ENCODE assay signal across 20 cellular contexts in the genomic region with DNA sequence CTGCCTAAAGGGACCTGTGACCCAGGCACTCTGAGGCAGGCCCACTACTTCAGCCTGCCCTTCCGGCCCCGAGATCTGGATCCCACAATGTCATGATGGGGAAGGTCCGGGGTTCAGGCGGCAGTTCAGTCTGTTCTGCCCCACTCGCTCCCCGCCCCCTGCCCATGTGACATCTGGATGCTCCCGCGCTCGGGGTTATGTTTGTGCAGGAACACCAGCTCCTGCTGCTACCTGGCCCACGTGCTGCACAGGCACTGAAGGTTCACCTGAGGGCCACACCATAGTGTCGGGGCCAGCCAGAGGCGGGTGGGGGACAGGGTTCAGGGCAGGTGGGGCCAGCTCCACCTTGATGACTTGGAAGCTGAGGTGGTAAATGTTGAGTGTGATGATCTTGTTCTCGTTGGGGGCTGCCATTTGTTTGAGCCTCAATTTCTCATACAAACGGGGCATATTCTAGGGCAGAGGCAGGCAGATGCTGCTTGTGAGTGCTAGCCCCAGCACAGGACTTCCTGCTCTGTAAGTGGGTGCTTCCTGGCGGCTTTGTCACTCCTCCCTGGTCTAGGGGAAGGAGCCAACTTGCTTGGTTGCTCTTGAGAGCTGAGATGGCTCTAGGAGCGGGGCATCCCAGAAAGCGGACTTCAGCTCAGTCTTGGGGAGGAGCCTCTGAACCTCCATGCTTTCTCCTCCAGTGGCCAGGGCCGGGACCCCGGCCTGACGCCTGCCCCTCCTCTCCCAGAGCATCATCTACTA. TPM values are rescaled to one million over a fixed set of nuclear protein-coding genes. Genes with fewer than 3 reads are reported as not detected.
A peak's percentile ranks its signal among the peaks of the same experiment; 100 is the strongest.
DNase-seq lines count a peak whose midpoint lies in the region; ATAC-seq and TF ChIP-seq lines count a peak whose summit lies in the region.
"Had no signal": no experiment of that assay in that cellular context is flagged by ENCODE, and none has a peak within 500 bp of the region (broad histone marks: within the 10 kb centered on the region; RNA-seq: fewer than 3 reads in every experiment).

No MANE protein-coding gene starts in this region.

- H3K27ac Mint-ChIP-seq in CD4-positive, alpha-beta memory T cell: peak overlapping the region; percentile 50 to 87 (median 71)
- H3K27ac Mint-ChIP-seq in activated CD8-positive, alpha-beta T cell treated with anti-CD3 and anti-CD28 coated beads, Interleukin-2, amount 10 ng/mL, durations not matched to agents 7 days and 5 days: peak overlapping the region; percentile 86
- H3K27ac Mint-ChIP-seq: WTC11 had no signal

- H3K27me3 ChIP-seq in BLaER1 (no peaks in the 10 kb centered on the region), liver (ENCODE audit: control insufficient read depth in 4 of 4, insufficient read depth in 4 of 4, low read length in 3 of 4) (no peaks in the 10 kb centered on the region)
- H3K27me3 ChIP-seq in CD4-positive, alpha-beta memory T cell (ENCODE audit: insufficient read depth, low read length): no peaks in the 10 kb centered on the region
- H3K27me3 ChIP-seq: brain microvascular endothelial cell, transverse colon had no signal

- 52% methylated on average over 20 of the region's 20 CpGs for WGBS in liver

- H3K27ac ChIP-seq in BLaER1: peak overlapping the region; percentile 60
- no peak overlapping the region for H3K27ac ChIP-seq in CD4-positive, alpha-beta memory T cell (ENCODE audit: low read depth, low read length)
- H3K27ac ChIP-seq in liver (ENCODE audit: low read depth in 1 of 2, low read length in 2 of 2): peak overlapping the region; percentile 12 to 32
- H3K27ac ChIP-seq: brain microvascular endothelial cell, coronary artery, parathyroid adenoma, transverse colon had no signal

- ATAC-seq in activated CD8-positive, alpha-beta T cell treated with anti-CD3 and anti-CD28 coated beads, Interleukin-2, amount 10 ng/mL, durations not matched to agents 7 days and 5 days: no peak
- ATAC-seq: HCT116; sciatic nerve; stimulated activated naive CD8-positive, alpha-beta T cell treated with anti-CD3 and anti-CD28 coated beads, Interleukin-15, amount 100 ng/mL, for 72 hours; WTC11 had no signal

- peaks cover 8 to 43% of the 10 kb centered on the region in 2 donors for H3K36me3 Mint-ChIP-seq in CD4-positive, alpha-beta memory T cell
- H3K36me3 Mint-ChIP-seq in activated CD8-positive, alpha-beta T cell treated with anti-CD3 and anti-CD28 coated beads, Interleukin-2, amount 10 ng/mL, durations not matched to agents 7 days and 5 days (ENCODE audit: low read depth): peaks cover 47% of the 10 kb centered on the region

- intact Hi-C loops in CD4-positive, alpha-beta memory T cell (cut with micrococcal nuclease): no loop called here

- TF ChIP-seq CTCF in liver (IDR thresholded peaks at IDR 0.05; ENCODE audit: low read depth, low read length, missing input control): no peak

- H3K36me3 ChIP-seq in BLaER1 (peaks cover 84% of the 10 kb centered on the region), liver (ENCODE audit: control insufficient read depth in 4 of 4, insufficient read depth in 3 of 4, low read depth in 1 of 4, low read length in 3 of 4) (peaks cover 18 to 51% (median 26%) of the 10 kb centered on the region in 4 donors)
- peaks cover 58% of the 10 kb centered on the region for H3K36me3 ChIP-seq in CD4-positive, alpha-beta memory T cell (ENCODE audit: insufficient read depth, low read length)

- H3K9ac ChIP-seq in BLaER1 (0 out of 2 replicates have a peak overlapping the region, but pooled peaks have one; percentile 4), liver (ENCODE audit: low read depth in 1 of 2, low read length in 2 of 2) (no peak overlapping the region)
- H3K9ac ChIP-seq: parathyroid adenoma had no signal

- H3K4me1 ChIP-seq in BLaER1 (peaks cover 48% of the 10 kb centered on the region), liver (ENCODE audit: control insufficient read depth in 4 of 4, insufficient read depth in 4 of 4, low read length in 3 of 4) (peaks cover 3 to 36% (median 25%) of the 10 kb centered on the region in 4 donors)
- peaks cover 31% of the 10 kb centered on the region for H3K4me1 ChIP-seq in CD4-positive, alpha-beta memory T cell (ENCODE audit: insufficient read depth, low read length)
- H3K4me1 ChIP-seq: parathyroid adenoma had no signal

- no peaks in the 10 kb centered on the region for H3K27me3 Mint-ChIP-seq in CD4-positive, alpha-beta memory T cell
- no peaks in the 10 kb centered on the region for H3K27me3 Mint-ChIP-seq in activated CD8-positive, alpha-beta T cell treated with anti-CD3 and anti-CD28 coated beads, Interleukin-2, amount 10 ng/mL, durations not matched to agents 7 days and 5 days (ENCODE audit: low read depth)
- H3K27me3 Mint-ChIP-seq: stimulated activated naive CD8-positive, alpha-beta T cell treated with anti-CD3 and anti-CD28 coated beads, Interleukin-15, amount 100 ng/mL, for 72 hours had no signal

- no peaks in the 10 kb centered on the region for H4K20me1 ChIP-seq in BLaER1

- H3K4me3 ChIP-seq in BLaER1: no peak overlapping the region
- no peak overlapping the region for H3K4me3 ChIP-seq in CD4-positive, alpha-beta memory T cell (ENCODE audit: low read length in 2 of 2)
- no peak overlapping the region for H3K4me3 ChIP-seq in liver (ENCODE audit: low read depth in 1 of 3, low read length in 3 of 3)
- H3K4me3 ChIP-seq: coronary artery, transverse colon had no signal

- peaks cover 10 to 36% (median 22%) of the 10 kb centered on the region in 4 donors for H3K4me1 Mint-ChIP-seq in CD4-positive, alpha-beta memory T cell
- peaks cover 40% of the 10 kb centered on the region for H3K4me1 Mint-ChIP-seq in activated CD8-positive, alpha-beta T cell treated with anti-CD3 and anti-CD28 coated beads, Interleukin-2, amount 10 ng/mL, durations not matched to agents 7 days and 5 days (ENCODE audit: low read depth)

- no peak for DNase-seq in CD4-positive, alpha-beta memory T cell
- peak; percentile 53 for DNase-seq in activated CD8-positive, alpha-beta T cell treated with anti-CD3 and anti-CD28 coated beads, Interleukin-2, amount 10 ng/mL, durations not matched to agents 7 days and 5 days
- DNase-seq in SHP77 (lab: John Stamatoyannopoulos, UW): no peak
- DNase-seq in amygdala (lab: John Stamatoyannopoulos, UW): no peak
- no peak for DNase-seq in RKO (ENCODE audit: low spot score)
- no peak for DNase-seq in central memory CD4-positive, alpha-beta T cell
- DNase-seq: brain microvascular endothelial cell; Calu3; NCI-H1105 treated with DMSO at 0.1 percent for 48 hours; NCI-H524; stimulated activated naive CD8-positive, alpha-beta T cell treated with anti-CD3 and anti-CD28 coated beads, Interleukin-15, amount 100 ng/mL, for 72 hours; transverse colon had no signal

- H3K4me2 ChIP-seq in BLaER1: peak overlapping the region; percentile 60

- H3K9me3 ChIP-seq in BLaER1 (no peaks in the 10 kb centered on the region), liver (ENCODE audit: control insufficient read depth in 4 of 4, low read length in 3 of 4) (no peaks in the 10 kb centered on the region)
- no peaks in the 10 kb centered on the region for H3K9me3 ChIP-seq in CD4-positive, alpha-beta memory T cell (ENCODE audit: control insufficient read depth in 1 of 2, low read length in 2 of 2)
- H3K9me3 ChIP-seq: transverse colon had no signal

- no peaks in the 10 kb centered on the region for H3K9me3 Mint-ChIP-seq in CD4-positive, alpha-beta memory T cell
- H3K9me3 Mint-ChIP-seq in activated CD8-positive, alpha-beta T cell treated with anti-CD3 and anti-CD28 coated beads, Interleukin-2, amount 10 ng/mL, durations not matched to agents 7 days and 5 days (ENCODE audit: insufficient read depth): no peaks in the 10 kb centered on the region
- H3K9me3 Mint-ChIP-seq: stimulated activated naive CD8-positive, alpha-beta T cell treated with anti-CD3 and anti-CD28 coated beads, Interleukin-15, amount 100 ng/mL, for 72 hours; WTC11 had no signal

- peak overlapping the region in 2 of 8 donors; percentile 15 to 40 for H3K4me3 Mint-ChIP-seq in CD4-positive, alpha-beta memory T cell
- no peak overlapping the region for H3K4me3 Mint-ChIP-seq in activated CD8-positive, alpha-beta T cell treated with anti-CD3 and anti-CD28 coated beads, Interleukin-2, amount 10 ng/mL, durations not matched to agents 7 days and 5 days
- H3K4me3 Mint-ChIP-seq: stimulated activated naive CD8-positive, alpha-beta T cell treated with anti-CD3 and anti-CD28 coated beads, Interleukin-15, amount 100 ng/mL, for 72 hours; WTC11 had no signal

- TF ChIP-seq RAD21 in liver (IDR thresholded peaks at IDR 0.05): no peak

- CTCF ChIA-PET in CD4-positive, alpha-beta memory T cell (lab: Charles Lee; ENCODE audit: partially characterized antibody): interaction anchor here (0.6 to 0.9 kb wide), 2 partner anchors 78 to 115 kb away, joined by 3 read pairs; a partner anchor contains a TSS
- CTCF ChIA-PET in activated CD8-positive, alpha-beta T cell treated with anti-CD3 and anti-CD28 coated beads, Interleukin-2, amount 10 ng/mL, durations not matched to agents 7 days and 5 days (lab: Charles Lee): interaction anchor here (1.2 kb wide), 2 partner anchors 17 to 24 kb away, joined by 3 read pairs; no protein-coding TSS in a partner anchor

- POLR2A ChIA-PET in CD4-positive, alpha-beta memory T cell (lab: Charles Lee; ENCODE audit: partially characterized antibody): interaction anchor here (1.2 to 2.4 kb wide), 5 partner anchors 18 to 329 kb away, joined by 3 to 8 read pairs (median 4); no protein-coding TSS in a partner anchor
- POLR2A ChIA-PET in activated CD8-positive, alpha-beta T cell treated with anti-CD3 and anti-CD28 coated beads, Interleukin-2, amount 10 ng/mL, durations not matched to agents 7 days and 5 days (lab: Charles Lee): interaction anchor here (0.8 to 1.4 kb wide), 5 partner anchors 9 to 36 kb away, joined by 3 to 4 read pairs (median 3); a partner anchor contains a TSS

RNA-seq across cellular contexts. Expression of a gene that starts 4.3 kb away (rescaled TPM):
- 100 to 1,000 TPM; 150 to 169 TPM for total RNA-seq in CD4-positive, alpha-beta memory T cell
- 100 to 1,000 TPM in 1 of 2 donors, 10 to 100 TPM in 1; 50.1 to 204 TPM for polyA plus RNA-seq in CD4-positive, alpha-beta memory T cell
- total RNA-seq in activated CD8-positive, alpha-beta T cell treated with anti-CD3 and anti-CD28 coated beads, Interleukin-2, amount 10 ng/mL, durations not matched to agents 7 days and 5 days: 100 to 1,000 TPM; 245 to 274 TPM
- total RNA-seq in liver: 10 to 100 TPM; 15.4 to 34.9 TPM
- 10 to 100 TPM; 16.1 to 29.5 TPM for polyA plus RNA-seq in liver

RNA-seq across cellular contexts. Expression of a gene that starts 18.0 kb away (rescaled TPM):
- 10 to 100 TPM; 63.3 to 66.3 TPM for total RNA-seq in CD4-positive, alpha-beta memory T cell
- 1 to 10 TPM in 1 of 2 donors, under 1 TPM in 1; 0.41 to 6.3 TPM for polyA plus RNA-seq in CD4-positive, alpha-beta memory T cell
- total RNA-seq in activated CD8-positive, alpha-beta T cell treated with anti-CD3 and anti-CD28 coated beads, Interleukin-2, amount 10 ng/mL, durations not matched to agents 7 days and 5 days: 10 to 100 TPM; 50.1 to 54.8 TPM
- 10 to 100 TPM; 11.5 to 13.4 TPM for total RNA-seq in liver
- polyA plus RNA-seq in liver: 10 to 100 TPM in 1 of 2 donors, 1 to 10 TPM in 1; 4.7 to 12.8 TPM

RNA-seq across cellular contexts. Expression of a gene that starts 19.5 kb away (rescaled TPM):
- 10 to 100 TPM; 92.0 to 93.6 TPM for total RNA-seq in CD4-positive, alpha-beta memory T cell
- 10 to 100 TPM in 1 of 2 donors, 1 to 10 TPM in 1; 6.3 to 24.1 TPM for polyA plus RNA-seq in CD4-positive, alpha-beta memory T cell
- total RNA-seq in activated CD8-positive, alpha-beta T cell treated with anti-CD3 and anti-CD28 coated beads, Interleukin-2, amount 10 ng/mL, durations not matched to agents 7 days and 5 days: 10 to 100 TPM; 56.7 to 66.5 TPM
- total RNA-seq in liver: 10 to 100 TPM; 23.7 to 49.3 TPM
- polyA plus RNA-seq in liver: 10 to 100 TPM; 22.9 to 49.7 TPM

RNA-seq across cellular contexts. Expression of a gene that starts 29.2 kb away (rescaled TPM):
- total RNA-seq in CD4-positive, alpha-beta memory T cell: 100 to 1,000 TPM; 170 to 173 TPM
- 10 to 100 TPM; 36.5 to 74.7 TPM for polyA plus RNA-seq in CD4-positive, alpha-beta memory T cell
- total RNA-seq in activated CD8-positive, alpha-beta T cell treated with anti-CD3 and anti-CD28 coated beads, Interleukin-2, amount 10 ng/mL, durations not matched to agents 7 days and 5 days: 10 to 100 TPM; 72.5 to 82.4 TPM
- total RNA-seq in liver: 10 to 100 TPM; 11.1 to 22.6 TPM
- 10 to 100 TPM; 21.3 to 30.7 TPM for polyA plus RNA-seq in liver

RNA-seq across cellular contexts. Expression of a gene that starts 38.0 kb away (rescaled TPM):
- total RNA-seq in CD4-positive, alpha-beta memory T cell: 1 to 10 TPM; 1.6 to 2.7 TPM
- 1 to 10 TPM in 1 of 2 donors, not detected in 1; 1.2 TPM for polyA plus RNA-seq in CD4-positive, alpha-beta memory T cell
- under 1 TPM; 0.95 to 0.99 TPM for total RNA-seq in activated CD8-positive, alpha-beta T cell treated with anti-CD3 and anti-CD28 coated beads, Interleukin-2, amount 10 ng/mL, durations not matched to agents 7 days and 5 days
- under 1 TPM; 0.14 to 0.17 TPM for total RNA-seq in liver
- polyA plus RNA-seq in liver: under 1 TPM; 0.32 TPM
- total RNA-seq: myocyte had no signal

Comparison
In these comparisons a context has a peak if more than half of its experiments do, and no peak if none do; other contexts are left out.
1. RNA of a gene that starts 4.3 kb away (total RNA-seq): 245 to 274 TPM in activated CD8-positive, alpha-beta T cell treated with anti-CD3 and anti-CD28 coated beads, Interleukin-2, amount 10 ng/mL, durations not matched to agents 7 days and 5 days and 150 to 169 TPM in CD4-positive, alpha-beta memory T cell; 15.4 to 34.9 TPM in liver; every median in the first group is over 4 times any median in the second.